In the genomic region with DNA sequence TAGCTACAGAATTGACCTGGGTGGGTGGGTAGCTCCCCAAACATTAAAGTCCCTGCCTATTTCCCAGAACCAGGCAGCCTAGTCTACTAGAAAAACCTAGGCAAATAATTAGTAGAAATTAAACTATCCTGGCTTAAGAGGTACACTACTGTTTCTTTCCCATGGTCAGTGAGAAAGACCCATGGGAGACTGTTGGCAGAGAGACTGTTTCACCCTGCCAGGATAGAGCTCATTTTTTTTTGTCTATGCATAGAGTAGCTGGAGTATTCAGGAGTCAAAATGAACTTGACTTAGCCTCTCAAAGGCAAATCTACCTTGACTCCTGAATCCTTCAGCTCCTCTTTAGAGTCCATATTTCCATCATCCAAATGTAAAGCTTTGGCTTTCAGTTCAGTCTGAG, we compare ENCODE assay signal across 21 cellular contexts.
"Had no signal": no experiment of that assay in that cellular context is flagged by ENCODE, and none has a peak within 500 bp of the region (broad histone marks: within the 10 kb centered on the region; RNA-seq: fewer than 3 reads in every experiment).

No MANE protein-coding gene starts in this region.

- H3K27ac ChIP-seq: KMS-11, SJCRH30 had no signal

- H3K27me3 Mint-ChIP-seq: IgD-negative memory B cell had no signal

- DNase-seq: Kasumi-1, MM.1S, NCI-H1092 treated with DMSO at 0.1 percent for 48 hours, NCI-H1436, NCI-H187, NCI-H2029, NCI-H2081 treated with DMSO at 0.1 percent for 48 hours, NCI-H2171, NCI-H226, NCI-H446, NCI-H510A, NCI-H524 treated with DMSO at 0.1 percent for 48 hours, NCI-H69, NCI-H774, RPMI8226, SHP77 treated with DMSO at 0.1 percent for 48 hours, SJCRH30 had no signal

- H3K9me3 ChIP-seq: SJCRH30 had no signal

- H3K4me3 ChIP-seq: K562, SJCRH30 had no signal

- H3K4me3 Mint-ChIP-seq: IgD-negative memory B cell had no signal

- H3K27me3 ChIP-seq: SJCRH30 had no signal

- H3K4me1 ChIP-seq: SJCRH30 had no signal

- H3K36me3 ChIP-seq: SJCRH30 had no signal

- H3K27ac Mint-ChIP-seq: IgD-negative memory B cell had no signal

- H3K4me1 Mint-ChIP-seq: IgD-negative memory B cell had no signal

- ATAC-seq: K562, SK-N-SH treated with all-trans-retinoic acid at 6 μM for 48 hours had no signal
